In the genomic region with DNA sequence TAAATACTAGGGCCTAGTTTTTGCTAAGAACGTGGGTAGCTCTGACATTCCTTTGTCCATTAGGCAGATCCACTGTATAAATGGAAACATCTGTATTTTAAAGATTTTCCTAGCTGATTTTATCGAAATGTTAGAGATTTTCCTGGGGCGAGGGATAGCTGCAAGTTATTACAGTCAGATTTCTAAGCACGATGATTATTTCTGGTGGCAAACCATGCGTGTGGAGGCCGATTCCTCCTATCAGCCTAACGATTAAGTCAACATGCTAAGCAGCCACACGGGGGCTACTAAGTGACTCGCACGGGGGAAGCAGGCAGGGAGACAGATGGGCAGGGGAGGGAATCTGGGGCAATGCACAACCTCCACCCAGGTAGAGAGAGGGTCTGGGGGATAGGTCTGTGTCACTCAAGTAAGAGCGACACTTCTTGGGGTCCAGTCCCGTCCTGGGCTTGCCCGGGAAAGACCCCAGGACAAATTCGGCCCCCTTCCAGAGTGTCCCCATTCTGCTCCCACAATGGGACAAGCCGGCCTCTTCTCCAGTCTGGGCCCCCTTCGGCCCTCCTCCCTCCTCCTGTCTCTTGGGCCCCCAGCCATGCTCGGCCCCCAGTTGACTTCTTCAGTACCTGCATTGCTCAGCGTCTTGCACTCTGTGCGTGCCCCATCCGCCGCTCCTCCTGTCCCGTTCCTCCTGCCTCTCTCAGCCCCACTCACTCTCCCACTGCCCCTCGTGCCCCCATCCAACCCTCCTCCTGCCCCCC, we compare ENCODE assay signal across 8 cellular contexts. TPM values are rescaled to one million over a fixed set of nuclear protein-coding genes. Genes with fewer than 3 reads are reported as not detected.
DNase-seq lines count a peak whose midpoint lies in the region; ATAC-seq and TF ChIP-seq lines count a peak whose summit lies in the region.

No MANE protein-coding gene starts in this region.

- H3K4me2 ChIP-seq in BLaER1 treated with 17β-estradiol and CSF1 and Interleukin-3, amounts not matched to agents 10 nM and 100 nM = peak overlapping the region; percentile 75 to 97 (median 94)
- peak overlapping the region; percentile 99 for H3K4me2 ChIP-seq in PC-3 (ENCODE audit: low read length)

- no peaks in the 10 kb centered on the region for H3K27me3 ChIP-seq in BLaER1 treated with 17β-estradiol and CSF1 and Interleukin-3, amounts not matched to agents 10 nM and 100 nM
- H3K27me3 ChIP-seq in HUES48 (ENCODE audit: control insufficient read depth, insufficient read depth, low read length) (no peaks in the 10 kb centered on the region), PC-3 (ENCODE audit: low read length) (no peaks in the 10 kb centered on the region), subcutaneous abdominal adipose tissue (ENCODE audit: control insufficient read depth in 5 of 5, insufficient read depth in 4 of 5, low read length in 5 of 5) (no peaks in the 10 kb centered on the region)

- POLR2A ChIA-PET in PC-3 (lab: Charles Lee; ENCODE audit: unreplicated experiment) = interaction anchor here (0.6 to 1.0 kb wide), 4 partner anchors 41 to 189 kb away, joined by 3 to 4 read pairs (median 3); a partner anchor contains a TSS

- H3K9me3 ChIP-seq in BLaER1 treated with 17β-estradiol and CSF1 and Interleukin-3, amounts not matched to agents 10 nM and 100 nM (replicated peaks in 1 of 11) = peaks cover 6 to 29% (median 23%) of the 10 kb centered on the region in 11 experiments; a peak in 21 of 22 replicates
- no peaks in the 10 kb centered on the region for H3K9me3 ChIP-seq in HUES48 (ENCODE audit: control insufficient read depth, insufficient read depth, low read length)
- H3K9me3 ChIP-seq in PC-3 (ENCODE audit: low read length) = no peaks in the 10 kb centered on the region
- no peaks in the 10 kb centered on the region for H3K9me3 ChIP-seq in subcutaneous abdominal adipose tissue (ENCODE audit: control insufficient read depth in 5 of 5, low read length in 5 of 5)

- no peaks in the 10 kb centered on the region for H3K27me3 Mint-ChIP-seq in nephron progenitor cell (ENCODE audit: low read depth, poor library complexity)

- H3K9me2 ChIP-seq in PC-3 (replicated peaks; ENCODE audit: low read length) = no peaks in the 10 kb centered on the region

- DNase-seq in PC-3 = peak; percentile 79
- peak; percentile 28 for DNase-seq in activated T-helper 1 cell treated with Interleukin-2 at 50 U/mL for 16 hours (ENCODE audit: low read depth)
- peak; percentile 78 for DNase-seq in fibroblast of pulmonary artery (ENCODE audit: low read depth)
- peak; percentile 62 for DNase-seq in nephron progenitor cell

- peak overlapping the region; percentile 73 to 88 (median 79) for H3K4me3 ChIP-seq in BLaER1 treated with 17β-estradiol and CSF1 and Interleukin-3, amounts not matched to agents 10 nM and 100 nM
- H3K4me3 ChIP-seq in HUES48 (ENCODE audit: low read depth, low read length) (peak overlapping the region; percentile 88), PC-3 (ENCODE audit: low read length) (peak overlapping the region; percentile 89), fibroblast of pulmonary artery (replicated peaks; ENCODE audit: low read depth, low read length) (peak overlapping the region; percentile 88), subcutaneous abdominal adipose tissue (ENCODE audit: low read depth in 1 of 5, low read length in 5 of 5) (peak overlapping the region; percentile 78 to 90 (median 86))

- peaks cover 59 to 77% (median 72%) of the 10 kb centered on the region in 10 experiments for H3K4me1 ChIP-seq in BLaER1 treated with 17β-estradiol and CSF1 and Interleukin-3, amounts not matched to agents 10 nM and 100 nM
- H3K4me1 ChIP-seq in HUES48 (ENCODE audit: control insufficient read depth, insufficient read depth, low read length) (peaks cover 6% of the 10 kb centered on the region), PC-3 (ENCODE audit: insufficient read depth, low read length) (peaks cover 22% of the 10 kb centered on the region), subcutaneous abdominal adipose tissue (ENCODE audit: control insufficient read depth in 5 of 5, insufficient read depth in 5 of 5, low read length in 5 of 5) (peaks cover 7 to 51% (median 39%) of the 10 kb centered on the region in 5 donors)

- peak overlapping the region; percentile 98 for H3K27ac Mint-ChIP-seq in nephron progenitor cell

- peak; percentile 58 for TF ChIP-seq CTCF in PC-3 (conservative IDR thresholded peaks at IDR 0.05; ENCODE audit: low read depth, low read length)
- peak; percentile 58 for TF ChIP-seq CTCF in fibroblast of pulmonary artery (IDR thresholded peaks at IDR 0.05; ENCODE audit: low read length, missing control alignments)
- peak; percentile 23 for TF ChIP-seq CTCF in nephron progenitor cell (IDR thresholded peaks at IDR 0.05)

- H4K20me1 ChIP-seq in BLaER1 treated with 17β-estradiol and CSF1 and Interleukin-3, amounts not matched to agents 10 nM and 100 nM = no peaks in the 10 kb centered on the region; a peak in 1 of 22 replicates
- no peaks in the 10 kb centered on the region for H4K20me1 ChIP-seq in PC-3 (ENCODE audit: low read length)

- peak overlapping the region; percentile 79 to 99 (median 96) for H3K27ac ChIP-seq in BLaER1 treated with 17β-estradiol and CSF1 and Interleukin-3, amounts not matched to agents 10 nM and 100 nM
- H3K27ac ChIP-seq in HUES48 (ENCODE audit: low read depth, low read length) = peak overlapping the region; percentile 69
- peak overlapping the region; percentile 76 for H3K27ac ChIP-seq in PC-3 (ENCODE audit: low read length)
- H3K27ac ChIP-seq in subcutaneous abdominal adipose tissue (ENCODE audit: low read depth, low read length) = peak overlapping the region; percentile 92

- CTCF ChIA-PET in PC-3 (lab: Charles Lee) = no interaction called here

- no peaks in the 10 kb centered on the region for H3K9me3 Mint-ChIP-seq in nephron progenitor cell

- ATAC-seq in GM19324 (IDR thresholded peaks at IDR 0.05; ENCODE audit: low FRiP score, unreplicated experiment) = peak; percentile 12
- peak; percentile 63 for ATAC-seq in PC-3

- H3K4me3 Mint-ChIP-seq in nephron progenitor cell = peak overlapping the region; percentile 98

- peaks cover 12 to 27% (median 15%) of the 10 kb centered on the region in 11 experiments; a peak in 21 of 22 replicates for H3K36me3 ChIP-seq in BLaER1 treated with 17β-estradiol and CSF1 and Interleukin-3, amounts not matched to agents 10 nM and 100 nM
- H3K36me3 ChIP-seq in HUES48 (ENCODE audit: control insufficient read depth, insufficient read depth, low read length) (peaks cover 19% of the 10 kb centered on the region), PC-3 (ENCODE audit: low read depth, low read length) (peaks cover 15% of the 10 kb centered on the region), subcutaneous abdominal adipose tissue (ENCODE audit: control insufficient read depth in 5 of 5, insufficient read depth in 5 of 5, low read length in 5 of 5) (peaks cover 0 to 20% (median 19%) of the 10 kb centered on the region in 5 donors)

- H3K79me2 ChIP-seq in PC-3 (ENCODE audit: low read length) = peaks cover 36% of the 10 kb centered on the region

- BruUV-seq in PC-3 (replicated peaks; lab: Mats Ljungman, UMichigan) = TSS peak; percentile 47

- intact Hi-C loops in PC-3 (cut with micrococcal nuclease) = loop anchor here (1.0 to 5.0 kb wide), 2 partner anchors 26 to 111 kb away; no protein-coding TSS in a partner anchor

- H3K4me1 Mint-ChIP-seq in nephron progenitor cell = peaks cover 28% of the 10 kb centered on the region

- H3K36me3 Mint-ChIP-seq in nephron progenitor cell (ENCODE audit: low read depth) = peaks cover 31% of the 10 kb centered on the region

- no peaks in the 10 kb centered on the region for H3F3A ChIP-seq in PC-3 (ENCODE audit: low read length, unreplicated experiment)

- peak overlapping the region; percentile 74 for H2AFZ ChIP-seq in PC-3 (ENCODE audit: low read length)

- H3K9ac ChIP-seq in BLaER1 treated with 17β-estradiol and CSF1 and Interleukin-3, amounts not matched to agents 10 nM and 100 nM = peak overlapping the region; percentile 90 to 96 (median 92)
- H3K9ac ChIP-seq in HUES48 (ENCODE audit: low read depth, low read length) = peak overlapping the region; percentile 55
- peak overlapping the region; percentile 98 for H3K9ac ChIP-seq in PC-3 (ENCODE audit: low read length)
- peak overlapping the region; percentile 77 to 93 (median 88) for H3K9ac ChIP-seq in subcutaneous abdominal adipose tissue (ENCODE audit: low read length in 5 of 5)

RNA-seq across cellular contexts. Expression of a gene that starts 0.6 kb away (rescaled TPM):
- 74.9 and 75.9 TPM in 2 replicates for total RNA-seq in PC-3 (2014; rRNA removed)

RNA-seq across cellular contexts. Expression of a gene that starts 41.2 kb away (rescaled TPM):
- total RNA-seq in PC-3 (2014; rRNA removed) = 64.3 and 83.5 TPM in 2 replicates

RNA-seq across cellular contexts. Expression of a gene that starts 58.1 kb away (rescaled TPM):
- 17.5 and 19.0 TPM in 2 replicates for total RNA-seq in PC-3 (2014; rRNA removed)

Comparison
In these comparisons a context has a peak if more than half of its experiments do, and no peak if none do; other contexts are left out.
1. Peak in every context shown above with its lines: DNase-seq, ATAC-seq, H3K4me3 ChIP-seq and H3K27ac ChIP-seq.
2. DNase-seq: peak in every context shown above with its lines; median percentile 79 in PC-3; 78 in fibroblast of pulmonary artery; 62 in nephron progenitor cell; 28 in activated T-helper 1 cell treated with Interleukin-2 at 50 U/mL for 16 hours.